In the genomic region with DNA sequence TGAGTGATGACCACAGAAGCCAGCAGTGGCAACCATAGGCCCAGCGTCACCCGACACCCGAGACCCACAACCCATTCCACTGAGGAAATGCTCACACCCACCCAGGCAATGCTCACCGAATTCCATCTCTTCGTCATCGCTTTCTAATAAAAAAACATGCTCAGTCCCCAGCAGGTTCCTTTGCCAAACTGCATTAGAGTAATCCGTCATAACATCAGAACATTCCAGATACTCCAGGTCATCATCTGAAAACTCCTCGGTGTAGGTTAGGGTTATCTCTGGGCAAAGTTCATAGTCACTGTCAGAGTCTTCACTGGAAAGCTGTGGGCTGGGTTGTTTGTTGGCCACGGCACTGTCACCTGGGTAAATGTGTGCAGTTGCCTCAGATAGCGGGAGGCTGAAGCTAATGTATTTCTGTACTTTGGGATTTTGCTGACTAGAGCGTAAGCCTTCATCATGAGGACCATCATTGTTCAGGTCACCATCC, we compare ENCODE assay signal across 1 cellular context.
A peak's percentile ranks its signal among the peaks of the same experiment; 100 is the strongest.
TF ChIP-seq lines count a peak whose summit lies in the region.

No MANE protein-coding gene starts in this region.

TF ChIP-seq in IMR-90, 13 proteins besides CTCF, POLR2A, EP300 and RAD21 (continued from another document):
- TF ChIP-seq, protein P1, sequence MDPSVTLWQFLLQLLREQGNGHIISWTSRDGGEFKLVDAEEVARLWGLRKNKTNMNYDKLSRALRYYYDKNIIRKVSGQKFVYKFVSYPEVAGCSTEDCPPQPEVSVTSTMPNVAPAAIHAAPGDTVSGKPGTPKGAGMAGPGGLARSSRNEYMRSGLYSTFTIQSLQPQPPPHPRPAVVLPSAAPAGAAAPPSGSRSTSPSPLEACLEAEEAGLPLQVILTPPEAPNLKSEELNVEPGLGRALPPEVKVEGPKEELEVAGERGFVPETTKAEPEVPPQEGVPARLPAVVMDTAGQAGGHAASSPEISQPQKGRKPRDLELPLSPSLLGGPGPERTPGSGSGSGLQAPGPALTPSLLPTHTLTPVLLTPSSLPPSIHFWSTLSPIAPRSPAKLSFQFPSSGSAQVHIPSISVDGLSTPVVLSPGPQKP (IDR thresholded peaks at IDR 0.05; ENCODE audit: borderline replicate concordance, low read depth, low read length), result no peak
- TF ChIP-seq MAZ (IDR thresholded peaks at IDR 0.05; ENCODE audit: borderline replicate concordance, low read depth, low read length) (no peak), NFE2L2 (IDR thresholded peaks at IDR 0.05; ENCODE audit: low read depth, low read length) (0 out of 2 replicates have a peak, but pooled peaks have one; percentile 1), FOS (IDR thresholded peaks at IDR 0.05; ENCODE audit: low read depth, low read length) (peak; percentile 45; the same call in 1 of the 2 replicates), BHLHE40 (IDR thresholded peaks at IDR 0.05; ENCODE audit: low read depth, low read length) (peak; percentile 45; the same call in 1 of the 2 replicates), RCOR1 (IDR thresholded peaks at IDR 0.05; ENCODE audit: insufficient replicate concordance, low read length) (no peak), MAFK (IDR thresholded peaks at IDR 0.05; ENCODE audit: low read depth, low read length) (no peak; the same call in none of the 2 replicates)
- TF ChIP-seq, protein P2, sequence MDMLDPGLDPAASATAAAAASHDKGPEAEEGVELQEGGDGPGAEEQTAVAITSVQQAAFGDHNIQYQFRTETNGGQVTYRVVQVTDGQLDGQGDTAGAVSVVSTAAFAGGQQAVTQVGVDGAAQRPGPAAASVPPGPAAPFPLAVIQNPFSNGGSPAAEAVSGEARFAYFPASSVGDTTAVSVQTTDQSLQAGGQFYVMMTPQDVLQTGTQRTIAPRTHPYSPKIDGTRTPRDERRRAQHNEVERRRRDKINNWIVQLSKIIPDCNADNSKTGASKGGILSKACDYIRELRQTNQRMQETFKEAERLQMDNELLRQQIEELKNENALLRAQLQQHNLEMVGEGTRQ (IDR thresholded peaks at IDR 0.05; ENCODE audit: low read depth, low read length), result no peak
